10 cellular contexts compared by ENCODE assay signal in genomic region chr7:80558116-80558515, GRCh38. TPM values are rescaled to one million over a fixed set of nuclear protein-coding genes. Genes with fewer than 3 reads are reported as not detected.
"Had no signal": no experiment of that assay in that cellular context is flagged by ENCODE, and none has a peak within 500 bp of the region (broad histone marks: within the 10 kb centered on the region; RNA-seq: fewer than 3 reads in every experiment).

No MANE protein-coding gene starts in this region.

- H3K9ac ChIP-seq: KMS-11 had no signal

- ATAC-seq: HepG2 had no signal

- H3K27ac ChIP-seq: HL-60, KMS-11 had no signal

- FAIRE-seq: HepG2, HTR-8/SVneo had no signal

- H3K4me2 ChIP-seq: KMS-11 had no signal

- DNase-seq: IMR-90, KBM-7, KG1 had no signal

RNA-seq across cellular contexts. Expression of gene GNAT3, which starts 46.3 kb away (rescaled TPM):
- total RNA-seq: HepG2, HT-29, HT1080, IMR-90 had no signal
- polyA plus RNA-seq: HepG2, IgD-negative memory B cell, IMR-90 had no signal
